ENCODE assay signal across 1 cellular context in genomic region chr1:61569212-61569621, GRCh38.
TF ChIP-seq lines count a peak whose summit lies in the region.

No MANE protein-coding gene starts in this region.

TF ChIP-seq in GM23338, 12 proteins besides CTCF, POLR2A, EP300 and RAD21 (continued from another document):
- TF ChIP-seq, protein P1, sequence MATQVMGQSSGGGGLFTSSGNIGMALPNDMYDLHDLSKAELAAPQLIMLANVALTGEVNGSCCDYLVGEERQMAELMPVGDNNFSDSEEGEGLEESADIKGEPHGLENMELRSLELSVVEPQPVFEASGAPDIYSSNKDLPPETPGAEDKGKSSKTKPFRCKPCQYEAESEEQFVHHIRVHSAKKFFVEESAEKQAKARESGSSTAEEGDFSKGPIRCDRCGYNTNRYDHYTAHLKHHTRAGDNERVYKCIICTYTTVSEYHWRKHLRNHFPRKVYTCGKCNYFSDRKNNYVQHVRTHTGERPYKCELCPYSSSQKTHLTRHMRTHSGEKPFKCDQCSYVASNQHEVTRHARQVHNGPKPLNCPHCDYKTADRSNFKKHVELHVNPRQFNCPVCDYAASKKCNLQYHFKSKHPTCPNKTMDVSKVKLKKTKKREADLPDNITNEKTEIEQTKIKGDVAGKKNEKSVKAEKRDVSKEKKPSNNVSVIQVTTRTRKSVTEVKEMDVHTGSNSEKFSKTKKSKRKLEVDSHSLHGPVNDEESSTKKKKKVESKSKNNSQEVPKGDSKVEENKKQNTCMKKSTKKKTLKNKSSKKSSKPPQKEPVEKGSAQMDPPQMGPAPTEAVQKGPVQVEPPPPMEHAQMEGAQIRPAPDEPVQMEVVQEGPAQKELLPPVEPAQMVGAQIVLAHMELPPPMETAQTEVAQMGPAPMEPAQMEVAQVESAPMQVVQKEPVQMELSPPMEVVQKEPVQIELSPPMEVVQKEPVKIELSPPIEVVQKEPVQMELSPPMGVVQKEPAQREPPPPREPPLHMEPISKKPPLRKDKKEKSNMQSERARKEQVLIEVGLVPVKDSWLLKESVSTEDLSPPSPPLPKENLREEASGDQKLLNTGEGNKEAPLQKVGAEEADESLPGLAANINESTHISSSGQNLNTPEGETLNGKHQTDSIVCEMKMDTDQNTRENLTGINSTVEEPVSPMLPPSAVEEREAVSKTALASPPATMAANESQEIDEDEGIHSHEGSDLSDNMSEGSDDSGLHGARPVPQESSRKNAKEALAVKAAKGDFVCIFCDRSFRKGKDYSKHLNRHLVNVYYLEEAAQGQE (IDR thresholded peaks at IDR 0.05; ENCODE audit: unreplicated experiment) = no peak
- TF ChIP-seq STAT1 (IDR thresholded peaks at IDR 0.05; ENCODE audit: unreplicated experiment) (no peak), NANOG (IDR thresholded peaks at IDR 0.05; ENCODE audit: borderline replicate concordance) (no peak)
